Comparison of ENCODE assay signal across 8 cellular contexts in the genomic region with DNA sequence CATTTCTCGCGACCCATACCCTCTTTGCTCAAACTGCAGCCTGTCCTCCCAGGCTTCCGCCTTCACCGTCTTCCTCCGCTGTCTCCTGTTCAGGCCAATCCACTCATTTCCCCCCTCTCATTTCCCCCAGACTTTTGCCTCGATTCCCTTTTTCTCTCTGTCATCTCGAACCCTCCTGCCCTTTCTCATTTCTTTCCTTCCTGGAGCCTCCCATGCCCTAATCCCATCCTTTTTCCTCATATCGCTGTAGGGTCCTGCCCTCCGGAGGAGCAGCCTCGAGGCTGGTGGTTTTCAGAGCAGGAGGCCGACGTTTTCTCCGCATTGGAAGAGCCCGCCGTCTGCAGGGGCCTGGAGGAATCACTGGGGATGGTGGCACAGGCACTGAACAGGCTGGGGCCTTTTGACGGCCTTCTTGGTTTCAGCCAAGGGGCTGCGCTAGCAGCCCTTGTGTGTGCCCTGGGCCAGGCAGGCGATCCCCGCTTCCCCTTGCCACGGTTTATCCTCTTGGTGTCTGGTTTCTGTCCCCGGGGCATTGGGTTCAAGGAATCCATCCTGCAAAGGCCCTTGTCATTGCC. TPM values are rescaled to one million over a fixed set of nuclear protein-coding genes. Genes with fewer than 3 reads are reported as not detected.
A peak's percentile ranks its signal among the peaks of the same experiment; 100 is the strongest.
DNase-seq lines count a peak whose midpoint lies in the region; ATAC-seq and TF ChIP-seq lines count a peak whose summit lies in the region.

No MANE protein-coding gene starts in this region.

- H3K4me2 ChIP-seq in SU-DHL-6 (ENCODE audit: low read depth, low read length, poor library complexity, severe bottlenecking), result peak overlapping the region; percentile 93

- H3K9me2 ChIP-seq in SU-DHL-6 (replicated peaks; ENCODE audit: insufficient read depth, low read length), result no peaks in the 10 kb centered on the region

- peaks cover 18% of the 10 kb centered on the region for H3K4me1 Mint-ChIP-seq in activated CD8-positive, alpha-beta memory T cell treated with anti-CD3 and anti-CD28 coated beads, Interleukin-2, amount 10 ng/mL, durations not matched to agents 7 days and 5 days

- H2AFZ ChIP-seq in SU-DHL-6 (ENCODE audit: low read depth, low read length, severe bottlenecking), result peak overlapping the region; percentile 85

- ATAC-seq in activated CD8-positive, alpha-beta memory T cell treated with anti-CD3 and anti-CD28 coated beads, Interleukin-2, amount 10 ng/mL, durations not matched to agents 7 days and 5 days, result no peak
- ATAC-seq in GM19463 (IDR thresholded peaks at IDR 0.05; ENCODE audit: unreplicated experiment), result no peak

- H3K4me3 Mint-ChIP-seq in activated CD8-positive, alpha-beta memory T cell treated with anti-CD3 and anti-CD28 coated beads, Interleukin-2, amount 10 ng/mL, durations not matched to agents 7 days and 5 days, result peak overlapping the region; percentile 93

- H3K36me3 Mint-ChIP-seq in activated CD8-positive, alpha-beta memory T cell treated with anti-CD3 and anti-CD28 coated beads, Interleukin-2, amount 10 ng/mL, durations not matched to agents 7 days and 5 days, result peaks cover 11% of the 10 kb centered on the region

- no peak for DNase-seq in activated CD8-positive, alpha-beta memory T cell treated with anti-CD3 and anti-CD28 coated beads, Interleukin-2, amount 10 ng/mL, durations not matched to agents 7 days and 5 days
- DNase-seq in activated CD8-positive, alpha-beta memory T cell treated with anti-CD3 and anti-CD28 coated beads for 24 hours, result no peak
- DNase-seq in fibroblast of gingiva (ENCODE audit: low read depth) (peak; percentile 38), NCI-H2029 treated with DMSO at 0.1 percent for 48 hours (lab: John Stamatoyannopoulos, UW) (no peak), NOMO-1 treated with DMSO at 0.1 percent for 48 hours (lab: John Stamatoyannopoulos, UW; ENCODE audit: unreplicated experiment) (no peak)

- H3F3A ChIP-seq in SU-DHL-6 (ENCODE audit: insufficient read depth), result no peaks in the 10 kb centered on the region; the same call in 1 of the 2 replicates

- H3K27ac Mint-ChIP-seq in activated CD8-positive, alpha-beta memory T cell treated with anti-CD3 and anti-CD28 coated beads, Interleukin-2, amount 10 ng/mL, durations not matched to agents 7 days and 5 days, result peak overlapping the region; percentile 94

- H3K36me3 ChIP-seq in SU-DHL-6 (ENCODE audit: low read length) (no peaks in the 10 kb centered on the region), neutrophil (no peaks in the 10 kb centered on the region)

- H3K27ac ChIP-seq in SU-DHL-6 (ENCODE audit: low read depth, low read length) (peak overlapping the region; percentile 39), neutrophil (peak overlapping the region; percentile 78)

- H3K4me3 ChIP-seq in SU-DHL-6 (ENCODE audit: insufficient read depth, low read length, poor library complexity, severe bottlenecking) (peak overlapping the region; percentile 64), neutrophil (ENCODE audit: low read depth in 1 of 2, low read length in 1 of 2) (peak overlapping the region; percentile 78 to 96)

- peak overlapping the region; percentile 75 for H3K9ac ChIP-seq in SU-DHL-6 (ENCODE audit: low read length)

- no peaks in the 10 kb centered on the region for H3K27me3 Mint-ChIP-seq in activated CD8-positive, alpha-beta memory T cell treated with anti-CD3 and anti-CD28 coated beads, Interleukin-2, amount 10 ng/mL, durations not matched to agents 7 days and 5 days

- H3K9me3 ChIP-seq in SU-DHL-6 (ENCODE audit: insufficient read depth, low read length) (no peaks in the 10 kb centered on the region), neutrophil (no peaks in the 10 kb centered on the region)

- peaks cover 18 to 24% of the 10 kb centered on the region in 2 experiments for H3K4me1 ChIP-seq in neutrophil (ENCODE audit: control insufficient read depth in 1 of 2, insufficient read depth in 1 of 2, low read depth in 1 of 2, low read length in 1 of 2)

- H4K20me1 ChIP-seq in SU-DHL-6 (ENCODE audit: low read depth, low read length), result no peaks in the 10 kb centered on the region

- no peaks in the 10 kb centered on the region for H3K27me3 ChIP-seq in SU-DHL-6 (ENCODE audit: low read length)
- H3K27me3 ChIP-seq in neutrophil, result peaks cover 11% of the 10 kb centered on the region

- no peak for TF ChIP-seq CTCF in SU-DHL-6 (IDR thresholded peaks at IDR 0.05; ENCODE audit: insufficient read depth, low read length, poor library complexity, severe bottlenecking)
- no peak for TF ChIP-seq CTCF in neutrophil (IDR thresholded peaks at IDR 0.05)

- H3K9me3 Mint-ChIP-seq in activated CD8-positive, alpha-beta memory T cell treated with anti-CD3 and anti-CD28 coated beads, Interleukin-2, amount 10 ng/mL, durations not matched to agents 7 days and 5 days (ENCODE audit: low read depth), result no peaks in the 10 kb centered on the region

- H3K79me2 ChIP-seq in SU-DHL-6 (ENCODE audit: insufficient read depth, low read length), result peaks cover 6% of the 10 kb centered on the region; the same call in 1 of the 2 replicates

- CTCF ChIA-PET in activated CD8-positive, alpha-beta memory T cell treated with anti-CD3 and anti-CD28 coated beads, Interleukin-2, amount 10 ng/mL, durations not matched to agents 7 days and 5 days (lab: Charles Lee), result interaction anchor here (0.9 to 2.1 kb wide), 4 partner anchors 9 to 134 kb away, joined by 3 to 7 read pairs (median 3); partner anchors contain the start of gene HIC1

RNA-seq across cellular contexts. Expression of gene OVCA2, which starts 0.6 kb away (rescaled TPM):
- total RNA-seq in activated CD8-positive, alpha-beta memory T cell treated with anti-CD3 and anti-CD28 coated beads, Interleukin-2, amount 10 ng/mL, durations not matched to agents 7 days and 5 days, result 10 to 100 TPM; 31.7 to 42.2 TPM

RNA-seq across cellular contexts. Expression of gene HIC1, which starts 12.5 kb away (rescaled TPM):
- 100 to 1,000 TPM in 1 of 2 experiments, 10 to 100 TPM in 1; 88.5 to 122 TPM for total RNA-seq in activated CD8-positive, alpha-beta memory T cell treated with anti-CD3 and anti-CD28 coated beads, Interleukin-2, amount 10 ng/mL, durations not matched to agents 7 days and 5 days

RNA-seq across cellular contexts. Expression of gene DPH1, which starts 12.5 kb away (rescaled TPM):
- 10 to 100 TPM; 29.2 to 37.5 TPM for total RNA-seq in activated CD8-positive, alpha-beta memory T cell treated with anti-CD3 and anti-CD28 coated beads, Interleukin-2, amount 10 ng/mL, durations not matched to agents 7 days and 5 days

RNA-seq across cellular contexts. Expression of gene RTN4RL1, which starts 17.3 kb away (rescaled TPM):
- total RNA-seq in activated CD8-positive, alpha-beta memory T cell treated with anti-CD3 and anti-CD28 coated beads, Interleukin-2, amount 10 ng/mL, durations not matched to agents 7 days and 5 days, result under 1 TPM; 0.09 to 0.45 TPM
